In the genomic region with DNA sequence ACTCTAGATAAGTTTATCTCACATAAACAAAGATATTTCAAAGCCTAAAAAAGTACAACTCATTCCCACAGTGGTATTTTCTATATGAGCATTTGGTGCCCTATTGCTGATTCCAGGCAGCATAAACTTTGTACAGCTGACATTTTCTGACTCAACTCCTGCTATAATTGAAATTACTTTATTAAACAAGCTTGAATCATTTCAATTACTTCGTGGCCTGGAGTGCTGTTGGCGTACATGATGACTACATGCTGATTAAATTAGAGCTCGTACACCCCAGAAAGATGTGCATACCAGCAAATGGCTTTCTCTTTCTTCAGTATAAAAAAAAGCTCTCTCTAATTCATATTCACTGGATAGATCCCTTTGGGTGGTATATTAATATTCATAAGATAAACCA, we compare ENCODE assay signal across 28 cellular contexts.
"Had no signal": no experiment of that assay in that cellular context is flagged by ENCODE, and none has a peak within 500 bp of the region (broad histone marks: within the 10 kb centered on the region; RNA-seq: fewer than 3 reads in every experiment).

No MANE protein-coding gene starts in this region.

- H3K9ac ChIP-seq: neural progenitor cell, parathyroid adenoma had no signal

- H3K36me3 Mint-ChIP-seq: naive thymus-derived CD4-positive, alpha-beta T cell; neural progenitor cell; stimulated activated naive B cell treated with anti-CD40 and anti-IgM and Interleukin-4, amounts not matched to agents 10 μg/mL and 1 μg/mL and 100 μg/mL, for 72 hours had no signal

- H3K36me3 ChIP-seq: colonic mucosa, esophagus muscularis mucosa, heart right ventricle, left lung, neural progenitor cell, right atrium auricular region, spleen, thoracic aorta, tibial nerve, upper lobe of left lung had no signal

- H3K9me3 ChIP-seq: colonic mucosa, esophagus muscularis mucosa, heart right ventricle, left lung, right atrium auricular region, spleen, thoracic aorta, tibial nerve, upper lobe of left lung had no signal

- ATAC-seq: heart right ventricle; left cardiac atrium; left lung; naive thymus-derived CD4-positive, alpha-beta T cell; sciatic nerve; stimulated activated naive B cell treated with anti-CD40 and anti-IgM and Interleukin-4, amounts not matched to agents 10 μg/mL and 1 μg/mL and 100 μg/mL, for 72 hours had no signal

- H2AFZ ChIP-seq: neural progenitor cell, parathyroid adenoma had no signal

- H3K4me1 ChIP-seq: colonic mucosa, esophagus muscularis mucosa, heart right ventricle, left lung, neural progenitor cell, parathyroid adenoma, right atrium auricular region, spleen, tibial nerve, upper lobe of left lung had no signal

- H3K27me3 Mint-ChIP-seq: dendritic cell treated with granulocyte-macrophage colony-stimulating factor and Interleukin-4, amounts not matched to agents 40 ng/mL and 50 ng/mL, for 4 days; progenitor cell of endocrine pancreas; stimulated activated naive B cell treated with anti-CD40 and anti-IgM and Interleukin-4, amounts not matched to agents 10 μg/mL and 1 μg/mL and 100 μg/mL, for 72 hours; stimulated activated naive CD8-positive, alpha-beta T cell treated with anti-CD3 and anti-CD28 coated beads, Interleukin-15, Interleukin-2, amounts not matched to agents 100 ng/mL and 50 ng/mL, for 24 hours had no signal

- H3K9me3 Mint-ChIP-seq: dendritic cell treated with granulocyte-macrophage colony-stimulating factor and Interleukin-4, amounts not matched to agents 40 ng/mL and 50 ng/mL, for 4 days; nephron; neural progenitor cell; stimulated activated naive B cell treated with anti-CD40 and anti-IgM and Interleukin-4, amounts not matched to agents 10 μg/mL and 1 μg/mL and 100 μg/mL, for 72 hours; stimulated activated naive CD8-positive, alpha-beta T cell treated with anti-CD3 and anti-CD28 coated beads, Interleukin-15, Interleukin-2, amounts not matched to agents 100 ng/mL and 50 ng/mL, for 24 hours had no signal

- H3K4me3 ChIP-seq: colonic mucosa, esophagus muscularis mucosa, heart right ventricle, left lung, neural progenitor cell, right atrium auricular region, spleen, thoracic aorta, tibial nerve, upper lobe of left lung had no signal

- H3K27ac ChIP-seq: colonic mucosa, esophagus muscularis mucosa, heart right ventricle, left lung, neural progenitor cell, parathyroid adenoma, right atrium auricular region, spleen, thoracic aorta, tibial nerve, upper lobe of left lung had no signal

- FAIRE-seq: islet of Langerhans, urothelium cell line had no signal

- H3K4me2 ChIP-seq: neural progenitor cell had no signal

- H3K27ac Mint-ChIP-seq: dendritic cell treated with granulocyte-macrophage colony-stimulating factor and Interleukin-4, amounts not matched to agents 40 ng/mL and 50 ng/mL, for 4 days; endodermal cell; naive thymus-derived CD4-positive, alpha-beta T cell; nephron; neural progenitor cell; progenitor cell of endocrine pancreas; stimulated activated naive B cell treated with anti-CD40 and anti-IgM and Interleukin-4, amounts not matched to agents 10 μg/mL and 1 μg/mL and 100 μg/mL, for 72 hours; stimulated activated naive CD8-positive, alpha-beta T cell treated with anti-CD3 and anti-CD28 coated beads, Interleukin-15, Interleukin-2, amounts not matched to agents 100 ng/mL and 50 ng/mL, for 24 hours had no signal

- H3K27me3 ChIP-seq: colonic mucosa, esophagus muscularis mucosa, left lung, neural progenitor cell, right atrium auricular region, spleen, tibial nerve, upper lobe of left lung had no signal

- H3K4me3 Mint-ChIP-seq: dendritic cell treated with granulocyte-macrophage colony-stimulating factor and Interleukin-4, amounts not matched to agents 40 ng/mL and 50 ng/mL, for 4 days; endodermal cell; naive thymus-derived CD4-positive, alpha-beta T cell; nephron; neural progenitor cell; stimulated activated naive B cell treated with anti-CD40 and anti-IgM and Interleukin-4, amounts not matched to agents 10 μg/mL and 1 μg/mL and 100 μg/mL, for 72 hours; stimulated activated naive CD8-positive, alpha-beta T cell treated with anti-CD3 and anti-CD28 coated beads, Interleukin-15, Interleukin-2, amounts not matched to agents 100 ng/mL and 50 ng/mL, for 24 hours had no signal

- H3K79me2 ChIP-seq: parathyroid adenoma had no signal

- H3K4me1 Mint-ChIP-seq: endodermal cell; naive thymus-derived CD4-positive, alpha-beta T cell; nephron; neural progenitor cell; stimulated activated naive B cell treated with anti-CD40 and anti-IgM and Interleukin-4, amounts not matched to agents 10 μg/mL and 1 μg/mL and 100 μg/mL, for 72 hours had no signal

- DNase-seq: colonic mucosa; effector CD8-positive, alpha-beta T cell; endodermal cell; foreskin melanocyte; glutamatergic neuron; heart right ventricle; hippocampal formation; left cardiac atrium; left lung; mesendoderm; midbrain; naive thymus-derived CD4-positive, alpha-beta T cell; spleen; stimulated activated naive B cell treated with anti-CD40 and anti-IgM and Interleukin-4, amounts not matched to agents 10 μg/mL and 1 μg/mL and 100 μg/mL, for 72 hours; upper lobe of left lung had no signal
